Comparison of ENCODE assay signal across 8 cellular contexts in genomic region chrX:119729408-119730201, GRCh38. TPM values are rescaled to one million over a fixed set of nuclear protein-coding genes. Genes with fewer than 3 reads are reported as not detected.
A peak's percentile ranks its signal among the peaks of the same experiment; 100 is the strongest.
DNase-seq lines count a peak whose midpoint lies in the region; ATAC-seq lines count a peak whose summit lies in the region.

No MANE protein-coding gene starts in this region.

- POLR2A ChIA-PET in activated CD4-positive, alpha-beta T cell treated with anti-CD3 and anti-CD28 coated beads, Interleukin-2, amount 10 ng/mL, durations not matched to agents 7 days and 5 days (lab: Charles Lee): interaction anchor here (0.6 kb wide), 1 partner anchor 47 kb away, joined by 3 read pairs; no protein-coding TSS in a partner anchor

- H3K27ac Mint-ChIP-seq in CD4-positive, CD25-positive, alpha-beta regulatory T cell: no peak overlapping the region
- no peak overlapping the region for H3K27ac Mint-ChIP-seq in activated CD4-positive, alpha-beta T cell treated with anti-CD3 and anti-CD28 coated beads, Interleukin-2, amount 10 ng/mL, durations not matched to agents 7 days and 5 days
- no peak overlapping the region for H3K27ac Mint-ChIP-seq in stimulated activated effector memory CD8-positive, alpha-beta T cell treated with anti-CD3 and anti-CD28 coated beads, Interleukin-12 subunit alpha, Interleukin-12 subunit beta, amount 100 ng/mL, for 72 hours

- H3K4me1 ChIP-seq in CD4-positive, CD25-positive, alpha-beta regulatory T cell (ENCODE audit: control insufficient read depth, insufficient read depth, low read length, poor library complexity, severe bottlenecking): peaks cover 5% of the 10 kb centered on the region

- no peak overlapping the region for H3K4me3 ChIP-seq in CD4-positive, CD25-positive, alpha-beta regulatory T cell (ENCODE audit: low read depth, low read length)

- H3K4me3 Mint-ChIP-seq in CD4-positive, CD25-positive, alpha-beta regulatory T cell: no peak overlapping the region
- H3K4me3 Mint-ChIP-seq in activated CD4-positive, alpha-beta T cell treated with anti-CD3 and anti-CD28 coated beads, Interleukin-2, amount 10 ng/mL, durations not matched to agents 7 days and 5 days: no peak overlapping the region
- no peak overlapping the region for H3K4me3 Mint-ChIP-seq in stimulated activated effector memory CD8-positive, alpha-beta T cell treated with anti-CD3 and anti-CD28 coated beads, Interleukin-12 subunit alpha, Interleukin-12 subunit beta, amount 100 ng/mL, for 72 hours

- H3K4me1 Mint-ChIP-seq in CD4-positive, CD25-positive, alpha-beta regulatory T cell: peaks cover 3 to 13% (median 6%) of the 10 kb centered on the region in 4 donors
- H3K4me1 Mint-ChIP-seq in activated CD4-positive, alpha-beta T cell treated with anti-CD3 and anti-CD28 coated beads, Interleukin-2, amount 10 ng/mL, durations not matched to agents 7 days and 5 days: peaks cover 9% of the 10 kb centered on the region
- H3K4me1 Mint-ChIP-seq in stimulated activated effector memory CD8-positive, alpha-beta T cell treated with anti-CD3 and anti-CD28 coated beads, Interleukin-12 subunit alpha, Interleukin-12 subunit beta, amount 100 ng/mL, for 72 hours: peaks cover 7% of the 10 kb centered on the region

- peak; percentile 37 to 56 for ATAC-seq in CD4-positive, CD25-positive, alpha-beta regulatory T cell (ENCODE audit: low read depth in 2 of 2)
- peak; percentile 64 for ATAC-seq in GM21529 (IDR thresholded peaks at IDR 0.05; ENCODE audit: unreplicated experiment)
- peak; percentile 45 for ATAC-seq in stimulated activated effector memory CD8-positive, alpha-beta T cell treated with anti-CD3 and anti-CD28 coated beads, Interleukin-12 subunit alpha, Interleukin-12 subunit beta, amount 100 ng/mL, for 72 hours
- no peak for ATAC-seq in HG02642 (IDR thresholded peaks at IDR 0.05; ENCODE audit: poor library complexity, unreplicated experiment)

- H3K27me3 Mint-ChIP-seq in CD4-positive, CD25-positive, alpha-beta regulatory T cell: no peaks in the 10 kb centered on the region
- peaks cover 2% of the 10 kb centered on the region for H3K27me3 Mint-ChIP-seq in activated CD4-positive, alpha-beta T cell treated with anti-CD3 and anti-CD28 coated beads, Interleukin-2, amount 10 ng/mL, durations not matched to agents 7 days and 5 days

- no peaks in the 10 kb centered on the region for H3K36me3 ChIP-seq in CD4-positive, CD25-positive, alpha-beta regulatory T cell (ENCODE audit: control insufficient read depth, insufficient read depth, low read length)

- CTCF ChIA-PET in activated CD4-positive, alpha-beta T cell treated with anti-CD3 and anti-CD28 coated beads, Interleukin-2, amount 10 ng/mL, durations not matched to agents 7 days and 5 days (lab: Charles Lee): interaction anchor here (0.5 to 3.5 kb wide), 27 partner anchors 9 to 252 kb away, joined by 3 to 13 read pairs (median 4); partner anchors contain the start of genes NKRF and SEPTIN6

- H3K27ac ChIP-seq in CD4-positive, CD25-positive, alpha-beta regulatory T cell (ENCODE audit: insufficient read depth, low read length, poor library complexity, severe bottlenecking): no peak overlapping the region

- peak; percentile 46 to 78 (median 75) for DNase-seq in CD4-positive, CD25-positive, alpha-beta regulatory T cell
- peak; percentile 52 for DNase-seq in NCI-H2196 (lab: John Stamatoyannopoulos, UW; ENCODE audit: unreplicated experiment)
- peak; percentile 71 for DNase-seq in activated CD4-positive, alpha-beta T cell treated with anti-CD3 and anti-CD28 coated beads, Interleukin-2, amount 10 ng/mL, durations not matched to agents 7 days and 5 days
- peak; percentile 61 for DNase-seq in ecto neural progenitor cell (ENCODE audit: low spot score)
- peak; percentile 8 for DNase-seq in middle frontal gyrus (ENCODE audit: extremely low spot score, low spot score)
- DNase-seq in stimulated activated effector memory CD8-positive, alpha-beta T cell treated with anti-CD3 and anti-CD28 coated beads, Interleukin-12 subunit alpha, Interleukin-12 subunit beta, amount 100 ng/mL, for 72 hours (ENCODE audit: low spot score in 2 of 2): peak; percentile 20 to 75

- no peaks in the 10 kb centered on the region for H3K36me3 Mint-ChIP-seq in CD4-positive, CD25-positive, alpha-beta regulatory T cell
- no peaks in the 10 kb centered on the region for H3K36me3 Mint-ChIP-seq in activated CD4-positive, alpha-beta T cell treated with anti-CD3 and anti-CD28 coated beads, Interleukin-2, amount 10 ng/mL, durations not matched to agents 7 days and 5 days (ENCODE audit: low read depth)
- no peaks in the 10 kb centered on the region for H3K36me3 Mint-ChIP-seq in stimulated activated effector memory CD8-positive, alpha-beta T cell treated with anti-CD3 and anti-CD28 coated beads, Interleukin-12 subunit alpha, Interleukin-12 subunit beta, amount 100 ng/mL, for 72 hours

- H3K9me3 Mint-ChIP-seq in CD4-positive, CD25-positive, alpha-beta regulatory T cell: peaks cover 0 to 1% (median 0%) of the 10 kb centered on the region in 7 donors
- H3K9me3 Mint-ChIP-seq in activated CD4-positive, alpha-beta T cell treated with anti-CD3 and anti-CD28 coated beads, Interleukin-2, amount 10 ng/mL, durations not matched to agents 7 days and 5 days: no peaks in the 10 kb centered on the region
- H3K9me3 Mint-ChIP-seq in stimulated activated effector memory CD8-positive, alpha-beta T cell treated with anti-CD3 and anti-CD28 coated beads, Interleukin-12 subunit alpha, Interleukin-12 subunit beta, amount 100 ng/mL, for 72 hours: no peaks in the 10 kb centered on the region

- H3K27me3 ChIP-seq in CD4-positive, CD25-positive, alpha-beta regulatory T cell (ENCODE audit: control insufficient read depth, insufficient read depth, low read length): no peaks in the 10 kb centered on the region

- no peaks in the 10 kb centered on the region for H3K9me3 ChIP-seq in CD4-positive, CD25-positive, alpha-beta regulatory T cell (ENCODE audit: control insufficient read depth in 2 of 2, low read length in 2 of 2)

RNA-seq across cellular contexts. Expression of gene SOWAHD, which starts 28.8 kb away (rescaled TPM):
- not detected for total RNA-seq in CD4-positive, CD25-positive, alpha-beta regulatory T cell
- under 1 TPM; 0.38 to 0.52 (median 0.46) TPM for polyA plus RNA-seq in CD4-positive, CD25-positive, alpha-beta regulatory T cell
- total RNA-seq in activated CD4-positive, alpha-beta T cell treated with anti-CD3 and anti-CD28 coated beads, Interleukin-2, amount 10 ng/mL, durations not matched to agents 7 days and 5 days: 1 to 10 TPM; 3.1 to 3.3 TPM

RNA-seq across cellular contexts. Expression of gene SEPTIN6, which starts 36.6 kb away (rescaled TPM):
- 290 TPM for total RNA-seq in CD4-positive, CD25-positive, alpha-beta regulatory T cell
- polyA plus RNA-seq in CD4-positive, CD25-positive, alpha-beta regulatory T cell: 100 to 1,000 TPM; 144 to 201 (median 191) TPM
- total RNA-seq in activated CD4-positive, alpha-beta T cell treated with anti-CD3 and anti-CD28 coated beads, Interleukin-2, amount 10 ng/mL, durations not matched to agents 7 days and 5 days: 100 to 1,000 TPM; 298 to 329 TPM

Comparison
In these comparisons a context has a peak if more than half of its experiments do, and no peak if none do; other contexts are left out.
1. DNase-seq: peak in every context shown above with its lines; median percentile 75 in CD4-positive, CD25-positive, alpha-beta regulatory T cell; 71 in activated CD4-positive, alpha-beta T cell treated with anti-CD3 and anti-CD28 coated beads, Interleukin-2, amount 10 ng/mL, durations not matched to agents 7 days and 5 days; 61 in ecto neural progenitor cell; 52 in NCI-H2196; 48 in stimulated activated effector memory CD8-positive, alpha-beta T cell treated with anti-CD3 and anti-CD28 coated beads, Interleukin-12 subunit alpha, Interleukin-12 subunit beta, amount 100 ng/mL, for 72 hours; 8 in middle frontal gyrus.